In genomic region chr10:121655254-121656142, GRCh38 we compare ENCODE assay signal across 22 cellular contexts. TPM values are rescaled to one million over a fixed set of nuclear protein-coding genes. Genes with fewer than 3 reads are reported as not detected.
DNase-seq lines count a peak whose midpoint lies in the region; ATAC-seq, FAIRE-seq and TF ChIP-seq lines count a peak whose summit lies in the region.
"Had no signal": no experiment of that assay in that cellular context is flagged by ENCODE, and none has a peak within 500 bp of the region (broad histone marks: within the 10 kb centered on the region; RNA-seq: fewer than 3 reads in every experiment).

No MANE protein-coding gene starts in this region.

- DNase-seq in NCI-H510A treated with DMSO at 0.1 percent for 48 hours (lab: John Stamatoyannopoulos, UW) (peak; percentile 38), NCI-H510A (lab: John Stamatoyannopoulos, UW) (no peak), NCI-H748 treated with DMSO at 0.1 percent for 48 hours (lab: John Stamatoyannopoulos, UW) (peak; percentile 43), left kidney (ENCODE audit: low read depth, low spot score) (peak; percentile 27), posterior vena cava (ENCODE audit: low spot score) (peak; percentile 38), SW 1271 (lab: John Stamatoyannopoulos, UW) (no peak), HTR-8/SVneo (ENCODE audit: insufficient read length, low spot score) (no peak)
- DNase-seq: CD8-positive, alpha-beta T cell; DND-41; HFFc6; NCI-H1048; NCI-H1436 treated with DMSO at 0.1 percent for 48 hours; NCI-H2081 treated with DMSO at 0.1 percent for 48 hours; NCI-H2227 treated with DMSO at 0.1 percent for 48 hours; NCI-H82 had no signal

- ATAC-seq in SK-N-SH treated with all-trans-retinoic acid at 6 μM for 48 hours, result no peak
- ATAC-seq: CD8-positive, alpha-beta T cell; HepG2 had no signal

- intact Hi-C loops in posterior vena cava (cut with DNase I), result no loop called here

- no peak for FAIRE-seq in HTR-8/SVneo (lab: Jason Lieb, UNC)
- FAIRE-seq: D721Med, G401.6, GM18507, H1, HepG2 had no signal

TF ChIP-seq in SK-N-SH treated with all-trans-retinoic acid at 6 μM for 48 hours, 23 proteins besides CTCF, POLR2A, EP300 and RAD21:
- TF ChIP-seq ZNF565 (CRISPR knock-in tag; conservative IDR thresholded peaks at IDR 0.05; ENCODE audit: low read depth) (no peak), PPARA (CRISPR knock-in tag; IDR thresholded peaks at IDR 0.05; ENCODE audit: borderline replicate concordance) (no peak), ZC3H10 (CRISPR knock-in tag; IDR thresholded peaks at IDR 0.05) (no peak), PATZ1 (CRISPR knock-in tag; IDR thresholded peaks at IDR 0.05; ENCODE audit: borderline replicate concordance) (no peak), ZNF8 (CRISPR knock-in tag; IDR thresholded peaks at IDR 0.05) (no peak), CREB5 (CRISPR knock-in tag; IDR thresholded peaks at IDR 0.05; ENCODE audit: low read depth) (no peak), CSRNP3 (CRISPR knock-in tag; IDR thresholded peaks at IDR 0.05) (no peak), OSR1 (CRISPR knock-in tag; IDR thresholded peaks at IDR 0.05) (no peak), TCF4 (CRISPR knock-in tag; IDR thresholded peaks at IDR 0.05; ENCODE audit: borderline replicate concordance) (no peak), ZFP3 (CRISPR knock-in tag; IDR thresholded peaks at IDR 0.05) (no peak), SNAI2 (CRISPR knock-in tag; IDR thresholded peaks at IDR 0.05) (no peak), TOX (CRISPR knock-in tag; IDR thresholded peaks at IDR 0.05; ENCODE audit: borderline replicate concordance) (no peak), GLIS3 (CRISPR knock-in tag; IDR thresholded peaks at IDR 0.05) (no peak)

RNA-seq across cellular contexts. Expression of gene FGFR2, which starts 57.3 kb away (rescaled TPM):
- total RNA-seq in posterior vena cava, result 10 to 100 TPM; 16.4 to 17.7 TPM
- total RNA-seq: A172, HFFc6 had no signal

Comparison
In these comparisons a context has a peak if more than half of its experiments do, and no peak if none do; other contexts are left out.
1. DNase-seq: peak in NCI-H510A treated with DMSO at 0.1 percent for 48 hours (single experiment), NCI-H748 treated with DMSO at 0.1 percent for 48 hours (single experiment), left kidney (single experiment) and posterior vena cava (single experiment); none in NCI-H510A (single experiment), SW 1271 (0 of 2) and HTR-8/SVneo (single experiment).